In genomic region chr1:117059678-117060440, GRCh38 we compare ENCODE assay signal across 1 cellular context.
TF ChIP-seq lines count a peak whose summit lies in the region.

Gene TTF2 (plus strand): TSS chr1:117060326. CDS start chr1:117060347, 21 bp downstream.

TF ChIP-seq in HepG2, 621 proteins besides CTCF, POLR2A, EP300 and RAD21 (continued from another document):
- TF ChIP-seq ZNF746 (CRISPR knock-in tag; IDR thresholded peaks at IDR 0.05) (no peak), ZNF10 (CRISPR knock-in tag; IDR thresholded peaks at IDR 0.05; ENCODE audit: borderline replicate concordance, low read depth) (no peak), NCOR1 (IDR thresholded peaks at IDR 0.05; ENCODE audit: borderline replicate concordance, low read length) (no peak), PAX8 (CRISPR knock-in tag; IDR thresholded peaks at IDR 0.05; ENCODE audit: borderline replicate concordance) (no peak), BCL3 (CRISPR knock-in tag; IDR thresholded peaks at IDR 0.05) (no peak), DNMT3B (CRISPR knock-in tag; conservative IDR thresholded peaks at IDR 0.05) (no peak), ZNF879 (CRISPR knock-in tag; IDR thresholded peaks at IDR 0.05) (no peak), CENPT (CRISPR knock-in tag; IDR thresholded peaks at IDR 0.05; ENCODE audit: low read depth) (no peak), MXI1 (IDR thresholded peaks at IDR 0.05; ENCODE audit: borderline replicate concordance, low read depth, low read length) (peak; percentile 98; the same call in 2 of the 3 replicates), ZNF101 (CRISPR knock-in tag; IDR thresholded peaks at IDR 0.05; ENCODE audit: borderline replicate concordance, low read depth) (no peak), REL (CRISPR knock-in tag; conservative IDR thresholded peaks at IDR 0.05) (0 out of 2 replicates have a peak, but pooled peaks have one; percentile 68), MLLT10 (CRISPR knock-in tag; IDR thresholded peaks at IDR 0.05) (no peak), KAT8 (CRISPR knock-in tag; IDR thresholded peaks at IDR 0.05) (no peak; the same call in 1 of the 2 replicates), ATF7 (IDR thresholded peaks at IDR 0.05) (no peak), ATF7 (CRISPR knock-in tag; IDR thresholded peaks at IDR 0.05) (no peak), YY1 (IDR thresholded peaks at IDR 0.05; ENCODE audit: insufficient read depth, insufficient replicate concordance, low read depth, low read length) (no peak), ZNF510 (CRISPR knock-in tag; IDR thresholded peaks at IDR 0.05; ENCODE audit: low read depth) (no peak), AGO2 (optimal IDR thresholded peaks at IDR 0.05; ENCODE audit: low read depth, low read length) (peak; percentile 48), YEATS2 (CRISPR knock-in tag; IDR thresholded peaks at IDR 0.05; ENCODE audit: borderline replicate concordance) (no peak), NBN (conservative IDR thresholded peaks at IDR 0.05) (no peak), ZNF549 (CRISPR knock-in tag; IDR thresholded peaks at IDR 0.05) (no peak), GLI4 (CRISPR knock-in tag; IDR thresholded peaks at IDR 0.05; ENCODE audit: borderline replicate concordance) (no peak), ZNF75D (CRISPR knock-in tag; IDR thresholded peaks at IDR 0.05; ENCODE audit: borderline replicate concordance) (no peak), PRDM10 (CRISPR knock-in tag; IDR thresholded peaks at IDR 0.05; ENCODE audit: low read depth) (no peak), ZBTB8A (CRISPR knock-in tag; IDR thresholded peaks at IDR 0.05; ENCODE audit: borderline replicate concordance, low read depth) (no peak), ZMYM2 (CRISPR knock-in tag; IDR thresholded peaks at IDR 0.05) (no peak), SRSF4 (IDR thresholded peaks at IDR 0.05; ENCODE audit: low read depth, low read length, poor library complexity, severe bottlenecking) (no peak), MYC (CRISPR knock-in tag; IDR thresholded peaks at IDR 0.05; ENCODE audit: borderline replicate concordance) (peak; percentile 60; the same call in 1 of the 2 replicates), ELF1 (CRISPR knock-in tag; IDR thresholded peaks at IDR 0.05) (peak; percentile 75), ISL2 (CRISPR knock-in tag; IDR thresholded peaks at IDR 0.05) (no peak), ZFX (CRISPR knock-in tag; IDR thresholded peaks at IDR 0.05; ENCODE audit: low read depth) (peak; percentile 67; the same call in 1 of the 2 replicates), NCOA1 (CRISPR knock-in tag; IDR thresholded peaks at IDR 0.05) (no peak), ZNF431 (CRISPR knock-in tag; IDR thresholded peaks at IDR 0.05; ENCODE audit: borderline replicate concordance, low read depth) (no peak), TEAD3 (CRISPR knock-in tag; optimal IDR thresholded peaks at IDR 0.05; ENCODE audit: borderline replicate concordance) (no peak)
- TF ChIP-seq, protein P1, sequence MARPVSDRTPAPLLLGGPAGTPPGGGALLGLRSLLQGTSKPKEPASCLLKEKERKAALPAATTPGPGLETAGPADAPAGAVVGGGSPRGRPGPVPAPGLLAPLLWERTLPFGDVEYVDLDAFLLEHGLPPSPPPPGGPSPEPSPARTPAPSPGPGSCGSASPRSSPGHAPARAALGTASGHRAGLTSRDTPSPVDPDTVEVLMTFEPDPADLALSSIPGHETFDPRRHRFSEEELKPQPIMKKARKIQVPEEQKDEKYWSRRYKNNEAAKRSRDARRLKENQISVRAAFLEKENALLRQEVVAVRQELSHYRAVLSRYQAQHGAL (CRISPR knock-in tag; IDR thresholded peaks at IDR 0.05; ENCODE audit: not compliant biosample characterization), result no peak
- TF ChIP-seq, protein P2, sequence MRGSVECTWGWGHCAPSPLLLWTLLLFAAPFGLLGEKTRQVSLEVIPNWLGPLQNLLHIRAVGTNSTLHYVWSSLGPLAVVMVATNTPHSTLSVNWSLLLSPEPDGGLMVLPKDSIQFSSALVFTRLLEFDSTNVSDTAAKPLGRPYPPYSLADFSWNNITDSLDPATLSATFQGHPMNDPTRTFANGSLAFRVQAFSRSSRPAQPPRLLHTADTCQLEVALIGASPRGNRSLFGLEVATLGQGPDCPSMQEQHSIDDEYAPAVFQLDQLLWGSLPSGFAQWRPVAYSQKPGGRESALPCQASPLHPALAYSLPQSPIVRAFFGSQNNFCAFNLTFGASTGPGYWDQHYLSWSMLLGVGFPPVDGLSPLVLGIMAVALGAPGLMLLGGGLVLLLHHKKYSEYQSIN (CRISPR knock-in tag; IDR thresholded peaks at IDR 0.05; ENCODE audit: borderline replicate concordance), result no peak
- TF ChIP-seq, protein P3, sequence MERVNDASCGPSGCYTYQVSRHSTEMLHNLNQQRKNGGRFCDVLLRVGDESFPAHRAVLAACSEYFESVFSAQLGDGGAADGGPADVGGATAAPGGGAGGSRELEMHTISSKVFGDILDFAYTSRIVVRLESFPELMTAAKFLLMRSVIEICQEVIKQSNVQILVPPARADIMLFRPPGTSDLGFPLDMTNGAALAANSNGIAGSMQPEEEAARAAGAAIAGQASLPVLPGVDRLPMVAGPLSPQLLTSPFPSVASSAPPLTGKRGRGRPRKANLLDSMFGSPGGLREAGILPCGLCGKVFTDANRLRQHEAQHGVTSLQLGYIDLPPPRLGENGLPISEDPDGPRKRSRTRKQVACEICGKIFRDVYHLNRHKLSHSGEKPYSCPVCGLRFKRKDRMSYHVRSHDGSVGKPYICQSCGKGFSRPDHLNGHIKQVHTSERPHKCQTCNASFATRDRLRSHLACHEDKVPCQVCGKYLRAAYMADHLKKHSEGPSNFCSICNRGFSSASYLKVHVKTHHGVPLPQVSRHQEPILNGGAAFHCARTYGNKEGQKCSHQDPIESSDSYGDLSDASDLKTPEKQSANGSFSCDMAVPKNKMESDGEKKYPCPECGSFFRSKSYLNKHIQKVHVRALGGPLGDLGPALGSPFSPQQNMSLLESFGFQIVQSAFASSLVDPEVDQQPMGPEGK (CRISPR knock-in tag; IDR thresholded peaks at IDR 0.05), result no peak; the same call in 1 of the 2 replicates
TF ChIP-seq in HepG2: peak in this region for 129.
